In the genomic region with DNA sequence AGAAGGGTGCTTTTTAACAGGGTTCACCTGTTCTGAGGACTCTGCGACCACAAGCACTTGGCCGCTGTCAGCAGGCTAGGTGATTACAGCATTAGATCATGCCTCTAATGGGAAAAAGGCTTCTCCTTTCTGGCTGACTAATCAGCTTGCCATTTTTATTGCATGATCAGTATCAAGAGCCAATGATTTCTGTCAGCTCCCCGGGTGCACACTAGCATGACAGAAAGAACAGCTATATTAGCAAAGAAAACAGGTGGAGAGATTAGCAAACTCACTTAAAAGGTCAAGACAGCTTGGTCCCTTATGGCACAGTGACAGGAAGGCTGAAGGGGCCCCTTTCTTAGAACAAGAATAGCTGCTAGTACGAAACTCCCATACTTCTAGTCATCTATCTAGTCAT, we compare ENCODE assay signal across 1 cellular context.
TF ChIP-seq lines count a peak whose summit lies in the region.

No MANE protein-coding gene starts in this region.

TF ChIP-seq in HEK293, 187 proteins besides CTCF, POLR2A, EP300 and RAD21 (continued from another document):
- TF ChIP-seq, protein P1, sequence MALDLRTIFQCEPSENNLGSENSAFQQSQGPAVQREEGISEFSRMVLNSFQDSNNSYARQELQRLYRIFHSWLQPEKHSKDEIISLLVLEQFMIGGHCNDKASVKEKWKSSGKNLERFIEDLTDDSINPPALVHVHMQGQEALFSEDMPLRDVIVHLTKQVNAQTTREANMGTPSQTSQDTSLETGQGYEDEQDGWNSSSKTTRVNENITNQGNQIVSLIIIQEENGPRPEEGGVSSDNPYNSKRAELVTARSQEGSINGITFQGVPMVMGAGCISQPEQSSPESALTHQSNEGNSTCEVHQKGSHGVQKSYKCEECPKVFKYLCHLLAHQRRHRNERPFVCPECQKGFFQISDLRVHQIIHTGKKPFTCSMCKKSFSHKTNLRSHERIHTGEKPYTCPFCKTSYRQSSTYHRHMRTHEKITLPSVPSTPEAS (tag by site-specific recombination; IDR thresholded peaks at IDR 0.05): no peak
- TF ChIP-seq ZNF529 (tag by site-specific recombination; IDR thresholded peaks at IDR 0.05; ENCODE audit: insufficient replicate concordance) (no peak), ZXDB (tag by site-specific recombination; IDR thresholded peaks at IDR 0.05) (peak; percentile 62; the same call in 1 of the 2 replicates), ZNF660 (tag by site-specific recombination; IDR thresholded peaks at IDR 0.05) (peak; percentile 74; the same call in 1 of the 2 replicates), GFI1B (tag by site-specific recombination; IDR thresholded peaks at IDR 0.05) (no peak; the same call in 1 of the 2 replicates), ZNF366 (tag by site-specific recombination; conservative IDR thresholded peaks at IDR 0.05) (peak; percentile 77)
